In the genomic region with DNA sequence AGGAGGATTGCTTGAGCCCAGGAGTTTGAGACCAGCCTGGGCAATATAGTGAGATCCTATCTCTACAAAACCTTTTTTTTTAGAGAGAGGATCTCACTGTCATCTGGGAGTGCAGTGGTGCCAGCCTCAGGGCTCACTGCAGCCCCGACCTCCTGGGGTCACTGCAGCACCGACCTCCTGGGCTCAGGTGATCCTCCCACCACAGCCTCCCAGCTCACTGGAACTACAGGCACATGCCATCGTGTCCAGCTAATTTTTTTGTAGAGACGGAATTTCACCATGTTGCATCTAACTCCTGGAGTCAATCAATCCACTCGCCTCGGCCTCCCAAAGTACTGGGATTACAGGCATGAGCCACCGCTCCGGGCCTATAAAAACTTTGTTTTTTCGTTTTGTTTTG, we compare ENCODE assay signal across 1 cellular context.
TF ChIP-seq lines count a peak whose summit lies in the region.

No MANE protein-coding gene starts in this region.

TF ChIP-seq in IMR-90, 13 proteins besides CTCF, POLR2A, EP300 and RAD21:
- TF ChIP-seq FOS (IDR thresholded peaks at IDR 0.05; ENCODE audit: low read depth, low read length) (no peak), MXI1 (IDR thresholded peaks at IDR 0.05; ENCODE audit: borderline replicate concordance, low read depth, low read length) (no peak), CHD1 (IDR thresholded peaks at IDR 0.05; ENCODE audit: low read depth, low read length) (no peak), CEBPB (IDR thresholded peaks at IDR 0.05; ENCODE audit: low read depth, low read length) (no peak), NFE2L2 (IDR thresholded peaks at IDR 0.05; ENCODE audit: low read depth, low read length) (no peak), RFX5 (IDR thresholded peaks at IDR 0.05; ENCODE audit: low read depth, low read length) (no peak), SMC3 (IDR thresholded peaks at IDR 0.05; ENCODE audit: low read depth, low read length) (no peak), MAFK (IDR thresholded peaks at IDR 0.05; ENCODE audit: low read depth, low read length) (no peak), RCOR1 (IDR thresholded peaks at IDR 0.05; ENCODE audit: insufficient replicate concordance, low read length) (no peak), MAZ (IDR thresholded peaks at IDR 0.05; ENCODE audit: borderline replicate concordance, low read depth, low read length) (no peak), BHLHE40 (IDR thresholded peaks at IDR 0.05; ENCODE audit: low read depth, low read length) (no peak)
- TF ChIP-seq, protein P1, sequence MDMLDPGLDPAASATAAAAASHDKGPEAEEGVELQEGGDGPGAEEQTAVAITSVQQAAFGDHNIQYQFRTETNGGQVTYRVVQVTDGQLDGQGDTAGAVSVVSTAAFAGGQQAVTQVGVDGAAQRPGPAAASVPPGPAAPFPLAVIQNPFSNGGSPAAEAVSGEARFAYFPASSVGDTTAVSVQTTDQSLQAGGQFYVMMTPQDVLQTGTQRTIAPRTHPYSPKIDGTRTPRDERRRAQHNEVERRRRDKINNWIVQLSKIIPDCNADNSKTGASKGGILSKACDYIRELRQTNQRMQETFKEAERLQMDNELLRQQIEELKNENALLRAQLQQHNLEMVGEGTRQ (IDR thresholded peaks at IDR 0.05; ENCODE audit: low read depth, low read length): no peak
- TF ChIP-seq, protein P2, sequence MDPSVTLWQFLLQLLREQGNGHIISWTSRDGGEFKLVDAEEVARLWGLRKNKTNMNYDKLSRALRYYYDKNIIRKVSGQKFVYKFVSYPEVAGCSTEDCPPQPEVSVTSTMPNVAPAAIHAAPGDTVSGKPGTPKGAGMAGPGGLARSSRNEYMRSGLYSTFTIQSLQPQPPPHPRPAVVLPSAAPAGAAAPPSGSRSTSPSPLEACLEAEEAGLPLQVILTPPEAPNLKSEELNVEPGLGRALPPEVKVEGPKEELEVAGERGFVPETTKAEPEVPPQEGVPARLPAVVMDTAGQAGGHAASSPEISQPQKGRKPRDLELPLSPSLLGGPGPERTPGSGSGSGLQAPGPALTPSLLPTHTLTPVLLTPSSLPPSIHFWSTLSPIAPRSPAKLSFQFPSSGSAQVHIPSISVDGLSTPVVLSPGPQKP (IDR thresholded peaks at IDR 0.05; ENCODE audit: borderline replicate concordance, low read depth, low read length): no peak
